ENCODE assay signal across 8 cellular contexts in the genomic region with DNA sequence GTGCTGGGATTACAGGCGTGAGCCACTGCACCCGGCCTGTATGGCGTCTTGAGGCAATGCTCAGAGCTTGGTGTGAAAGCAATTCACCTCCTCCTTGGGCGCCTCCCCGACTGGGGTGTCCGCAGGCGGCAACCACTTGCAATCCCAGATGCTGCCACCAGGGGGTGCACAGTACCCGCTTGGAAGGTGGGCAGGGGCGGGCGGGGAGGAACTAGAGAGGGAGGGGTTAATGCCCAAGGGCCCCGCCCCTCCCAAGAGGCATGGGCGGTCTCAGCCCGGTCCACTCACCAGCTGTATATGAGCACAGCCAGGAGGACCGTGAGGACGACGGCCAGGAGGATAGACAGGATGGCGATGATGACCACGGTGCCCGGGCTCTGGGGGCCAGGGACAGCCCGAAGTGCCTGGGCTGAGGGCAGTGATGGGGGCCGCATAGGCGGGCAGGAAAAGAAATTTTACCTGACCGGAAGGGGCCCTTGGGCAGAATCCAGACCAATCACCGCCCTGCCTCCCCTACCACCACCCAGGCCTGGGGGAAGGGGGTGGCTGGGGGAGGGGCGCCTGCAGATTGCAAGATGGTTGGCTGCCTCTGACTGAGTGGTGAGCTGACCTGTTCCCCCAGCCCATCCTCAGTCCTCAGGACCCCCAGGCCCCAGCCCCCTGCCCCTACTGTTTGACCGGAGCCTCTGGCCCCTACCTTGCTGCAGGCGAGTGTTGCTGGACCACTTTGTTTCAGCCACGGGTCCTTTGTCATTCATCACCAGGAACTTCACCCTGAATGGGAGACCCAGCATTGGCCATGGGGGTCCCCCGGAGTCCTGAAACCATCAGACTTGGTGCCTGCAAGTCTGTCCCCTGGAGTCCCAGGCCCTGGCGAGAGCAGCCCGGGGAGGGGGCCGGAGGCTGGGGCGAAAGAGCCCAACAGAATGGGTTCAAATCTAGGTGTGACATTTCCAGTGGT. TPM values are rescaled to one million over a fixed set of nuclear protein-coding genes. Genes with fewer than 3 reads are reported as not detected.
A peak's percentile ranks its signal among the peaks of the same experiment; 100 is the strongest.
DNase-seq lines count a peak whose midpoint lies in the region; ATAC-seq and TF ChIP-seq lines count a peak whose summit lies in the region.
"Not testable (repeated sequence)": the region's sequence is repeated elsewhere in the genome, so short reads cannot be mapped to it uniquely, and the experiment has no call there.

No MANE protein-coding gene starts in this region.

- H3K27me3 ChIP-seq in HCT116 (ENCODE audit: insufficient read depth, low read length); Loucy (ENCODE audit: insufficient read depth, low read length, poor library complexity, severe bottlenecking); ovary; stomach: not testable (repeated sequence)

- TF ChIP-seq POLR2A in HCT116 (IDR thresholded peaks at IDR 0.05; ENCODE audit: borderline replicate concordance, extremely low read depth, insufficient read depth, insufficient read length); ovary (IDR thresholded peaks at IDR 0.05); stomach (IDR thresholded peaks at IDR 0.05): not testable (repeated sequence)

- 16 to 25% (median 23%) methylated on average over 27 to 30 of the region's 33 CpGs for WGBS in ovary, 3 donors
- WGBS in stomach, 5 donors, result 11 to 77% (median 21%) methylated on average over 3 to 29 of the region's 33 CpGs

- not testable (repeated sequence) for H3K9me3 ChIP-seq in HCT116 (ENCODE audit: control insufficient read depth in 1 of 2, insufficient read depth in 1 of 2, low read depth in 1 of 2, low read length in 2 of 2); Loucy (ENCODE audit: insufficient read depth, low read depth, low read length); ovary; stomach

- not testable (repeated sequence) for BruUV-seq in HCT116 (replicated peaks; lab: Mats Ljungman, UMichigan)

- H3K4me1 ChIP-seq in HCT116 (ENCODE audit: control insufficient read depth in 1 of 2, insufficient read depth in 2 of 2, low read length in 2 of 2); Loucy (ENCODE audit: insufficient read depth, low read length, poor library complexity, severe bottlenecking); ovary (ENCODE audit: insufficient read depth): not testable (repeated sequence)
- H3K4me1 ChIP-seq in stomach, result peaks cover 0 to 13% (median 9%) of the 10 kb centered on the region in 4 donors

- TF ChIP-seq CTCF in GM10248 (IDR thresholded peaks at IDR 0.05; ENCODE audit: control extremely low read depth, extremely low read depth, low read depth, missing control alignments), result peak; percentile 67
- TF ChIP-seq CTCF in HCT116 (IDR thresholded peaks at IDR 0.05 in 2 of 3, conservative IDR thresholded peaks at IDR 0.05 in 1 of 3; ENCODE audit: borderline replicate concordance in 1 of 3, insufficient read depth in 1 of 3, low read depth in 2 of 3, low read length in 2 of 3), result peak; percentile 33 to 54 (median 40); a peak in 4 of 6 replicates
- TF ChIP-seq CTCF in Loucy (conservative IDR thresholded peaks at IDR 0.05; ENCODE audit: low read length), result peak; percentile 45
- peak in 1 of 3 donors; percentile 20 for TF ChIP-seq CTCF in ovary (IDR thresholded peaks at IDR 0.05)
- peak in 3 of 7 experiments; percentile 56 to 86 (median 66) for TF ChIP-seq CTCF in stomach (IDR thresholded peaks at IDR 0.05)

- H4K20me1 ChIP-seq in HCT116 (ENCODE audit: insufficient read depth); Loucy (ENCODE audit: insufficient read depth, low read length, poor library complexity, severe bottlenecking): not testable (repeated sequence)

- not testable (repeated sequence) for H3K9me2 ChIP-seq in HCT116 (ENCODE audit: insufficient read depth); Loucy (replicated peaks; ENCODE audit: low read depth, low read length)

- CTCF ChIA-PET in GM10248 (lab: Yijun Ruan, JAX); HCT116 (lab: Charles Lee): not testable (repeated sequence)

- not testable (repeated sequence) for H3K27ac ChIP-seq in HCT116 (ENCODE audit: low read depth, low read length); ovary
- peak overlapping the region in 2 of 5 donors; percentile 57 to 65 for H3K27ac ChIP-seq in stomach

- H3K4me3 ChIP-seq in HCT116 (replicated peaks in 1 of 2; ENCODE audit: low read depth in 1 of 2, low read length in 2 of 2); Loucy (ENCODE audit: low read length, poor library complexity, severe bottlenecking); ovary: not testable (repeated sequence)
- peak overlapping the region in 3 of 4 donors; percentile 18 to 29 (median 24) for H3K4me3 ChIP-seq in stomach

- RAD21 ChIA-PET in HCT116 (lab: Charles Lee; ENCODE audit: low non-redundant PET in 1 of 2, low total read pairs in 2 of 2, uncharacterized antibody in 2 of 2, unreplicated experiment in 2 of 2), result interaction anchor here in 1 of 2 experiments (0.6 kb wide), 1 partner anchor 237 kb away, joined by 3 read pairs; no protein-coding TSS in a partner anchor

- not testable (repeated sequence) for H2AFZ ChIP-seq in HCT116 (ENCODE audit: low read depth, low read length, poor library complexity, severe bottlenecking); Loucy (ENCODE audit: low read length)

- POLR2A ChIA-PET in GM10248 (lab: Yijun Ruan, JAX); HCT116 (lab: Charles Lee): not testable (repeated sequence)

- peak; percentile 66 for TF ChIP-seq RAD21 in HCT116 (IDR thresholded peaks at IDR 0.05; ENCODE audit: low read depth)

- not testable (repeated sequence) for H3K4me2 ChIP-seq in HCT116 (ENCODE audit: low read length); Loucy (ENCODE audit: low read depth, low read length, poor library complexity, severe bottlenecking)

- H3K36me3 ChIP-seq in HCT116 (ENCODE audit: control insufficient read depth in 1 of 2, insufficient read depth in 2 of 2, low read length in 2 of 2); Loucy (ENCODE audit: insufficient read depth, low read length); ovary; stomach: not testable (repeated sequence)

- H3K9ac ChIP-seq in HCT116 (ENCODE audit: low read length); Loucy (ENCODE audit: low read depth, low read length, poor library complexity, severe bottlenecking): not testable (repeated sequence)

- not testable (repeated sequence) for TF ChIP-seq EP300 in ovary (IDR thresholded peaks at IDR 0.05); stomach (IDR thresholded peaks at IDR 0.05)

- intact Hi-C loops in HCT116 (cut with micrococcal nuclease); Right ventricle myocardium superior (cut with DNase I); ovary (cut with DNase I); stomach (cut with DNase I; ENCODE audit: low total_unique reads): not testable (repeated sequence)

- DNase-seq in GM10248 (ENCODE audit: extremely low spot score) (peak; percentile 74), HCT116 (ENCODE audit: low read depth, low spot score) (peak; percentile 33), UCSD-AML1 (lab: John Stamatoyannopoulos, UW; ENCODE audit: unreplicated experiment) (peak; percentile 56), amniotic epithelial cell (ENCODE audit: low read depth) (peak; percentile 57), Right ventricle myocardium superior (peak; percentile 83), ovary (peak; percentile 41 to 88 (median 76)), stomach (peak; percentile 77)

- H3F3A ChIP-seq in Loucy (ENCODE audit: low read depth), result not testable (repeated sequence)

- H3K79me2 ChIP-seq in HCT116 (ENCODE audit: insufficient read depth, low read length); Loucy (ENCODE audit: insufficient read depth, low read length): not testable (repeated sequence)

- ATAC-seq in HCT116 (peak; percentile 95), Right ventricle myocardium superior (ENCODE audit: poor library complexity) (peak; percentile 75)

RNA-seq across cellular contexts. Expression of a gene that starts 11.5 kb away (rescaled TPM):
- total RNA-seq in HCT116 (2021; ENCODE audit: unreplicated experiment), result not detected
- polyA plus RNA-seq in HCT116 (2012), result 0.06 and 0.10 TPM in 2 replicates
- not detected for total RNA-seq in Right ventricle myocardium superior
- total RNA-seq in ovary, result under 1 TPM in 3 of 7 donors, not detected in 4; 0.10 to 0.17 (median 0.13) TPM
- under 1 TPM in 1 of 2 donors, not detected in 1; 0.02 TPM for polyA plus RNA-seq in ovary
- not detected for total RNA-seq in stomach
- not detected for polyA plus RNA-seq in stomach

RNA-seq across cellular contexts. Expression of a gene that starts 58.3 kb away (rescaled TPM):
- total RNA-seq in HCT116 (2021; ENCODE audit: unreplicated experiment) (39.4 TPM), Right ventricle myocardium superior (28.0 TPM), ovary (10 to 100 TPM; 56.3 to 91.1 (median 70.2) TPM), stomach (100 to 1,000 TPM in 2 of 5 donors, 10 to 100 TPM in 3; 27.4 to 154 (median 77.8) TPM)
- polyA plus RNA-seq in HCT116 (2012), result 36.9 and 38.3 TPM in 2 replicates
- polyA plus RNA-seq in ovary (10 to 100 TPM; 22.0 to 57.7 TPM), stomach (10 to 100 TPM; 75.9 to 98.7 (median 78.1) TPM)

RNA-seq across cellular contexts. Expression of a gene that starts 59.9 kb away (rescaled TPM):
- 12.9 TPM for total RNA-seq in HCT116 (2021; ENCODE audit: unreplicated experiment)
- polyA plus RNA-seq in HCT116 (2012), result 10.4 and 12.1 TPM in 2 replicates
- total RNA-seq in Right ventricle myocardium superior, result 44.6 TPM
- 10 to 100 TPM in 6 of 7 donors, 1 to 10 TPM in 1; 9.1 to 24.8 (median 19.1) TPM for total RNA-seq in ovary
- 10 to 100 TPM in 1 of 2 donors, 1 to 10 TPM in 1; 9.9 to 32.1 TPM for polyA plus RNA-seq in ovary
- 10 to 100 TPM in 1 of 5 donors, 1 to 10 TPM in 2, under 1 TPM in 1, not detected in 1; 0.58 to 51.8 (median 6.0) TPM for total RNA-seq in stomach
- 10 to 100 TPM; 10.9 to 12.5 (median 12.1) TPM for polyA plus RNA-seq in stomach

Comparison
In these comparisons a context has a peak if more than half of its experiments do, and no peak if none do; other contexts are left out.
1. DNase-seq: peak in every context shown above with its lines; median percentile 83 in Right ventricle myocardium superior; 77 in stomach; 76 in ovary; 74 in GM10248; 57 in amniotic epithelial cell; 56 in UCSD-AML1; 33 in HCT116.